10 cellular contexts compared by ENCODE assay signal in the genomic region with DNA sequence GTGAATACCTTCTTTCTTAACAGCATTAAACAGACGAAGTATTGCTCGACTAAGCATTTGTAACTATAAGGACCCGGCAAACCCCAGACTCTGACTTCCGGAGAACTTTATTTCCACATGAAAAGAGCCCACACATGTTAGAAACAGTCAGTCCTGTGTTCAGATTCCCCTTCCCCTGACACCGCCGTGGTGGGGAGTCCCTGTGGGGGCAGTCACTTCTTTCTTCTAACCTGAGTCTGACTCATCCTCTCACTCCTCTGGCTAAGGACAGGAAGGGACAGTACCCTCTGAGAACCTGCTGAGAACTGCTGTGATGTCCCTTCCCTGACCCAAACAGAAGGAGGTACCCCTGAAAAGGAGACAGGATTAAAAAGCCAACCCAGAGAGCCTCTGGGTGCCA.
A peak's percentile ranks its signal among the peaks of the same experiment; 100 is the strongest.
DNase-seq lines count a peak whose midpoint lies in the region; ATAC-seq and TF ChIP-seq lines count a peak whose summit lies in the region.
"Had no signal": no experiment of that assay in that cellular context is flagged by ENCODE, and none has a peak within 500 bp of the region (broad histone marks: within the 10 kb centered on the region; RNA-seq: fewer than 3 reads in every experiment).

No MANE protein-coding gene starts in this region.

- H3K27me3 Mint-ChIP-seq in activated naive CD4-positive, alpha-beta T cell treated with anti-CD3 and anti-CD28 coated beads for 36 hours (ENCODE audit: low read depth), result no peaks in the 10 kb centered on the region
- no peaks in the 10 kb centered on the region for H3K27me3 Mint-ChIP-seq in activated naive CD4-positive, alpha-beta T cell treated with anti-CD3 and anti-CD28 coated beads, Interleukin-2, amount 10 ng/mL, durations not matched to agents 7 days and 5 days
- H3K27me3 Mint-ChIP-seq in neural crest cell (ENCODE audit: low read depth), result no peaks in the 10 kb centered on the region

- intact Hi-C loops in activated naive CD4-positive, alpha-beta T cell treated with anti-CD3 and anti-CD28 coated beads for 36 hours (cut with micrococcal nuclease), result loop anchor here (1.0 kb wide), 1 partner anchor 32 kb away; no protein-coding TSS in a partner anchor
- intact Hi-C loops in transverse colon (cut with DNase I; ENCODE audit: low total_unique reads), result loop anchor here (5.0 to 10.0 kb wide), 2 partner anchors 83 to 159 kb away; no protein-coding TSS in a partner anchor

- no peaks in the 10 kb centered on the region for H3K9me3 ChIP-seq in transverse colon
- H3K9me3 ChIP-seq: uterus had no signal

- in situ Hi-C loops in transverse colon (cut with MboI; ENCODE audit: low pct_ligation_motif_present in 1 of 4, low pct_unique_long_range_greater_than_20kb in 1 of 4, low sequenced_read_pairs in 3 of 4), result no loop called here

- TF ChIP-seq EP300 in transverse colon (IDR thresholded peaks at IDR 0.05; ENCODE audit: low read depth), result no peak

- no peak overlapping the region for H3K4me3 ChIP-seq in transverse colon
- H3K4me3 ChIP-seq: uterus had no signal

- TF ChIP-seq POLR2A in transverse colon (IDR thresholded peaks at IDR 0.05), result no peak

- no peak for ATAC-seq in GM19452 (IDR thresholded peaks at IDR 0.05; ENCODE audit: unreplicated experiment)
- no peak for ATAC-seq in GM18498 (IDR thresholded peaks at IDR 0.05; ENCODE audit: unreplicated experiment)
- ATAC-seq: HepG2 had no signal

- peak; percentile 80 for DNase-seq in activated naive CD4-positive, alpha-beta T cell treated with anti-CD3 and anti-CD28 coated beads for 36 hours
- no peak for DNase-seq in activated naive CD4-positive, alpha-beta T cell treated with anti-CD3 and anti-CD28 coated beads, Interleukin-2, amount 10 ng/mL, durations not matched to agents 7 days and 5 days
- DNase-seq in activated CD8-positive, alpha-beta memory T cell treated with anti-CD3 and anti-CD28 coated beads, Interleukin-2, amount 50 U/mL, for 48 hours, result peak; percentile 65
- DNase-seq in neural crest cell (ENCODE audit: low read depth, low spot score), result no peak
- no peak for DNase-seq in transverse colon
- no peak for DNase-seq in inferior parietal cortex (ENCODE audit: extremely low spot score)
- DNase-seq: uterus had no signal

- WGBS in transverse colon (ENCODE audit: low coverage in 1 of 2), 2 donors, result 64% methylated on average over 6 of the region's 6 CpGs; no CpG with 5 or more reads in 1 of the 2 donors

- no peaks in the 10 kb centered on the region for H3K9me3 Mint-ChIP-seq in activated naive CD4-positive, alpha-beta T cell treated with anti-CD3 and anti-CD28 coated beads for 36 hours
- no peaks in the 10 kb centered on the region for H3K9me3 Mint-ChIP-seq in activated naive CD4-positive, alpha-beta T cell treated with anti-CD3 and anti-CD28 coated beads, Interleukin-2, amount 10 ng/mL, durations not matched to agents 7 days and 5 days
- H3K9me3 Mint-ChIP-seq in neural crest cell, result peaks cover 3% of the 10 kb centered on the region

- no peaks in the 10 kb centered on the region for H3K27me3 ChIP-seq in transverse colon
- H3K27me3 ChIP-seq: uterus had no signal

- peaks cover 33% of the 10 kb centered on the region for H3K4me1 Mint-ChIP-seq in activated naive CD4-positive, alpha-beta T cell treated with anti-CD3 and anti-CD28 coated beads for 36 hours (ENCODE audit: low read depth)
- peaks cover 47% of the 10 kb centered on the region for H3K4me1 Mint-ChIP-seq in activated naive CD4-positive, alpha-beta T cell treated with anti-CD3 and anti-CD28 coated beads, Interleukin-2, amount 10 ng/mL, durations not matched to agents 7 days and 5 days
- peaks cover 66% of the 10 kb centered on the region for H3K4me1 Mint-ChIP-seq in neural crest cell

- no peaks in the 10 kb centered on the region for H3K36me3 Mint-ChIP-seq in activated naive CD4-positive, alpha-beta T cell treated with anti-CD3 and anti-CD28 coated beads for 36 hours (ENCODE audit: low read depth)
- peaks cover 16% of the 10 kb centered on the region for H3K36me3 Mint-ChIP-seq in activated naive CD4-positive, alpha-beta T cell treated with anti-CD3 and anti-CD28 coated beads, Interleukin-2, amount 10 ng/mL, durations not matched to agents 7 days and 5 days
- no peaks in the 10 kb centered on the region for H3K36me3 Mint-ChIP-seq in neural crest cell (ENCODE audit: low read depth)

- TF ChIP-seq CTCF in neural crest cell (conservative IDR thresholded peaks at IDR 0.05) (no peak), transverse colon (IDR thresholded peaks at IDR 0.05) (no peak)

- H3K36me3 ChIP-seq in transverse colon, result no peaks in the 10 kb centered on the region
- H3K36me3 ChIP-seq: uterus had no signal

- peak overlapping the region; percentile 76 to 88 (median 86) for H3K27ac ChIP-seq in transverse colon

- H3K4me1 ChIP-seq in transverse colon, result peaks cover 32 to 70% (median 49%) of the 10 kb centered on the region in 4 donors

- no peak overlapping the region for H3K4me3 Mint-ChIP-seq in activated naive CD4-positive, alpha-beta T cell treated with anti-CD3 and anti-CD28 coated beads for 36 hours
- no peak overlapping the region for H3K4me3 Mint-ChIP-seq in activated naive CD4-positive, alpha-beta T cell treated with anti-CD3 and anti-CD28 coated beads, Interleukin-2, amount 10 ng/mL, durations not matched to agents 7 days and 5 days
- no peak overlapping the region for H3K4me3 Mint-ChIP-seq in neural crest cell

- peak overlapping the region; percentile 51 for H3K27ac Mint-ChIP-seq in activated naive CD4-positive, alpha-beta T cell treated with anti-CD3 and anti-CD28 coated beads for 36 hours
- H3K27ac Mint-ChIP-seq in activated naive CD4-positive, alpha-beta T cell treated with anti-CD3 and anti-CD28 coated beads, Interleukin-2, amount 10 ng/mL, durations not matched to agents 7 days and 5 days, result no peak overlapping the region
- H3K27ac Mint-ChIP-seq in neural crest cell (ENCODE audit: unreplicated experiment), result peak overlapping the region; percentile 13

- CTCF ChIA-PET in activated naive CD4-positive, alpha-beta T cell treated with anti-CD3 and anti-CD28 coated beads for 36 hours (lab: Charles Lee), result no interaction called here
- CTCF ChIA-PET in activated naive CD4-positive, alpha-beta T cell treated with anti-CD3 and anti-CD28 coated beads, Interleukin-2, amount 10 ng/mL, durations not matched to agents 7 days and 5 days (lab: Charles Lee), result no interaction called here

Comparison
In these comparisons a context has a peak if more than half of its experiments do, and no peak if none do; other contexts are left out.
1. DNase-seq: peak in activated naive CD4-positive, alpha-beta T cell treated with anti-CD3 and anti-CD28 coated beads for 36 hours (single experiment) and activated CD8-positive, alpha-beta memory T cell treated with anti-CD3 and anti-CD28 coated beads, Interleukin-2, amount 50 U/mL, for 48 hours (single experiment); none in activated naive CD4-positive, alpha-beta T cell treated with anti-CD3 and anti-CD28 coated beads, Interleukin-2, amount 10 ng/mL, durations not matched to agents 7 days and 5 days (single experiment), neural crest cell (single experiment), transverse colon (single experiment) and inferior parietal cortex (single experiment).